Comparison of ENCODE assay signal across 1 cellular context in the genomic region with DNA sequence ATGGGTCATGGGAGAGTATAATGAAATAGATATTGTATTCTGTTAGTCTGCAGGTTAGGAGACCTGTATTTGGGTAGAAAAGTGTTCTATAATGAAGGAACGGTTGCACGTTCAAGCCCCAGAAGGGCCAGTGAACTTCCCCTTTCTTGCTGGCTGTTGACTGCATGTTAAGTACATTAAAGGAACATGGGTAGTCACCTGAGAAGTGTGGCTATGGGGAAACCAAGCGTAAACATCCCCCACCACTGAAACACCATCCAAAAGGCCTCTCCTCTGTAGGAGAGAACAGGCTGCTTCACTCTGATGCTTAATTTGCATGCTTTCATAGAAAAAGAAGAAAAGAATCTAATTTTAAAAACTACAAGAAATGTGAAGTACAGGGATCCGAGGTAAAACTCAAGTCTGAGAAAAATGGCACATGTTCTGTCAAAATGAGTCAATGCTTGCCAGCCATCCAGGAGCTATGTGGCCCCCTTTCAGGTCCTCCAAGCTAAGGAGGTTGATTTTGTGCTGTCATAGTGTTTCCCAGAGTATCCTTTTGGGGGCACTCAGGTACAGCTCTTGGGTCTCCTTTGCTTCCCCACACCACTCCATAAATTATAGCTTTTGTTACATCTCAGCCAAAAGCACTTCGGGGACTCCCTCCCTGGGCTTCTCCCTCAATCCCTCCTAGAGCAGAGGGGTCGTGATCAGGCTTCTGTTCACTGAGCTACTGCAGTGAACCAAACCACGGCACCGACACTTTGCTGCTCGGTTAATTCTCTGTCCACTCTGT.
TF ChIP-seq lines count a peak whose summit lies in the region.

No MANE protein-coding gene starts in this region.

TF ChIP-seq in K562, 482 proteins besides CTCF, POLR2A, EP300 and RAD21 (continued from another document):
- TF ChIP-seq, protein P1, sequence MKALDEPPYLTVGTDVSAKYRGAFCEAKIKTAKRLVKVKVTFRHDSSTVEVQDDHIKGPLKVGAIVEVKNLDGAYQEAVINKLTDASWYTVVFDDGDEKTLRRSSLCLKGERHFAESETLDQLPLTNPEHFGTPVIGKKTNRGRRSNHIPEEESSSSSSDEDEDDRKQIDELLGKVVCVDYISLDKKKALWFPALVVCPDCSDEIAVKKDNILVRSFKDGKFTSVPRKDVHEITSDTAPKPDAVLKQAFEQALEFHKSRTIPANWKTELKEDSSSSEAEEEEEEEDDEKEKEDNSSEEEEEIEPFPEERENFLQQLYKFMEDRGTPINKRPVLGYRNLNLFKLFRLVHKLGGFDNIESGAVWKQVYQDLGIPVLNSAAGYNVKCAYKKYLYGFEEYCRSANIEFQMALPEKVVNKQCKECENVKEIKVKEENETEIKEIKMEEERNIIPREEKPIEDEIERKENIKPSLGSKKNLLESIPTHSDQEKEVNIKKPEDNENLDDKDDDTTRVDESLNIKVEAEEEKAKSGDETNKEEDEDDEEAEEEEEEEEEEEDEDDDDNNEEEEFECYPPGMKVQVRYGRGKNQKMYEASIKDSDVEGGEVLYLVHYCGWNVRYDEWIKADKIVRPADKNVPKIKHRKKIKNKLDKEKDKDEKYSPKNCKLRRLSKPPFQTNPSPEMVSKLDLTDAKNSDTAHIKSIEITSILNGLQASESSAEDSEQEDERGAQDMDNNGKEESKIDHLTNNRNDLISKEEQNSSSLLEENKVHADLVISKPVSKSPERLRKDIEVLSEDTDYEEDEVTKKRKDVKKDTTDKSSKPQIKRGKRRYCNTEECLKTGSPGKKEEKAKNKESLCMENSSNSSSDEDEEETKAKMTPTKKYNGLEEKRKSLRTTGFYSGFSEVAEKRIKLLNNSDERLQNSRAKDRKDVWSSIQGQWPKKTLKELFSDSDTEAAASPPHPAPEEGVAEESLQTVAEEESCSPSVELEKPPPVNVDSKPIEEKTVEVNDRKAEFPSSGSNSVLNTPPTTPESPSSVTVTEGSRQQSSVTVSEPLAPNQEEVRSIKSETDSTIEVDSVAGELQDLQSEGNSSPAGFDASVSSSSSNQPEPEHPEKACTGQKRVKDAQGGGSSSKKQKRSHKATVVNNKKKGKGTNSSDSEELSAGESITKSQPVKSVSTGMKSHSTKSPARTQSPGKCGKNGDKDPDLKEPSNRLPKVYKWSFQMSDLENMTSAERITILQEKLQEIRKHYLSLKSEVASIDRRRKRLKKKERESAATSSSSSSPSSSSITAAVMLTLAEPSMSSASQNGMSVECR (CRISPR knock-in tag; IDR thresholded peaks at IDR 0.05): no peak
- TF ChIP-seq CBX8 (IDR thresholded peaks at IDR 0.05; ENCODE audit: borderline replicate concordance, extremely low read depth, low read depth, low read length, poor library complexity, severe bottlenecking): no peak
- TF ChIP-seq SRSF9 (IDR thresholded peaks at IDR 0.05; ENCODE audit: borderline replicate concordance, low read depth, low read length): no peak
- no peak for TF ChIP-seq NRF1 (conservative IDR thresholded peaks at IDR 0.05 in 1 of 2, IDR thresholded peaks at IDR 0.05 in 1 of 2)
- TF ChIP-seq, protein P2, sequence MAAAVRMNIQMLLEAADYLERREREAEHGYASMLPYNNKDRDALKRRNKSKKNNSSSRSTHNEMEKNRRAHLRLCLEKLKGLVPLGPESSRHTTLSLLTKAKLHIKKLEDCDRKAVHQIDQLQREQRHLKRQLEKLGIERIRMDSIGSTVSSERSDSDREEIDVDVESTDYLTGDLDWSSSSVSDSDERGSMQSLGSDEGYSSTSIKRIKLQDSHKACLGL (CRISPR knock-in tag; IDR thresholded peaks at IDR 0.05; ENCODE audit: borderline replicate concordance, poor library complexity, severe bottlenecking): no peak
